Comparison of ENCODE assay signal across 14 cellular contexts in genomic region chr4:52823478-52824092, GRCh38. TPM values are rescaled to one million over a fixed set of nuclear protein-coding genes. Genes with fewer than 3 reads are reported as not detected.
DNase-seq lines count a peak whose midpoint lies in the region; ATAC-seq and TF ChIP-seq lines count a peak whose summit lies in the region.
"Had no signal": no experiment of that assay in that cellular context is flagged by ENCODE, and none has a peak within 500 bp of the region (broad histone marks: within the 10 kb centered on the region; RNA-seq: fewer than 3 reads in every experiment).

No MANE protein-coding gene starts in this region.

- DNase-seq in DMS53 treated with DMSO at 0.1 percent for 48 hours (lab: John Stamatoyannopoulos, UW; ENCODE audit: unreplicated experiment), result peak; percentile 47
- peak; percentile 37 for DNase-seq in LoVo (ENCODE audit: low spot score)
- peak; percentile 95 for DNase-seq in amniotic epithelial cell (ENCODE audit: low read depth)
- DNase-seq in lung (ENCODE audit: low spot score), result no peak
- DNase-seq in middle frontal gyrus (ENCODE audit: extremely low spot score, low spot score), result no peak
- DNase-seq in erythroblast (lab: John Stamatoyannopoulos, UW), result no peak
- DNase-seq in NCI-H2196 (lab: John Stamatoyannopoulos, UW; ENCODE audit: unreplicated experiment), result no peak
- no peak for DNase-seq in G401 (ENCODE audit: low spot score)
- DNase-seq: activated CD8-positive, alpha-beta memory T cell treated with anti-CD3 and anti-CD28 coated beads, Interleukin-2, amount 50 U/mL, for 48 hours; BE2C; NCI-H446 treated with DMSO at 0.1 percent for 48 hours; pancreas; stimulated activated CD4-positive, alpha-beta T cell treated with anti-CD3 and anti-CD28 coated beads, Interleukin-4, amount 100 ng/mL, for 1 hour had no signal

- peak overlapping the region in 1 of 2 donors; percentile 16 for H3K27ac ChIP-seq in lung (ENCODE audit: low read depth in 1 of 2, low read length in 1 of 2)

- H3K4me3 ChIP-seq in lung, result no peak overlapping the region
- H3K4me3 ChIP-seq: GM23338, pancreas had no signal

- in situ Hi-C loops in G401 (cut with HindIII; ENCODE audit: low sequenced_read_pairs), result no loop called here

- no peaks in the 10 kb centered on the region for H3K36me3 ChIP-seq in lung (ENCODE audit: control insufficient read depth in 2 of 2, insufficient read depth in 2 of 2, low read length in 2 of 2)
- H3K36me3 ChIP-seq: BE2C, pancreas had no signal

- ATAC-seq in lung (ENCODE audit: insufficient read depth, low FRiP score), result peak; percentile 31
- ATAC-seq: GM23338 had no signal

- peaks cover 0 to 6% of the 10 kb centered on the region in 2 donors for H3K4me1 ChIP-seq in lung (ENCODE audit: control insufficient read depth in 2 of 2, insufficient read depth in 2 of 2, low read length in 2 of 2)
- H3K4me1 ChIP-seq: BE2C, pancreas had no signal

- no peaks in the 10 kb centered on the region for H3K27me3 ChIP-seq in lung (ENCODE audit: control insufficient read depth, insufficient read depth)
- H3K27me3 ChIP-seq: BE2C, pancreas had no signal

- TF ChIP-seq CTCF in lung (IDR thresholded peaks at IDR 0.05; ENCODE audit: control extremely low read depth, extremely low read depth), result no peak

- no peaks in the 10 kb centered on the region for H3K9me3 ChIP-seq in lung (ENCODE audit: control insufficient read depth in 2 of 2, insufficient read depth in 1 of 2, low read length in 1 of 2)
- H3K9me3 ChIP-seq: BE2C, pancreas had no signal

- WGBS in lung, 2 donors, result 76 to 83% methylated on average over 2 of the region's 2 CpGs

- no peak for TF ChIP-seq POLR2A in erythroblast (IDR thresholded peaks at IDR 0.05; ENCODE audit: low read length)

RNA-seq across cellular contexts. Expression of gene RASL11B, which starts 38.5 kb away (rescaled TPM):
- total RNA-seq in lung, result 1 to 10 TPM; 1.0 to 5.7 TPM
- polyA plus RNA-seq in lung, result 1 to 10 TPM; 1.3 to 2.0 TPM
- 0.12 TPM in 1 of 2 replicates, not detected in the other for total RNA-seq in G401 (2014; rRNA removed; shearing (Covaris generic))

Comparison
In these comparisons a context has a peak if more than half of its experiments do, and no peak if none do; other contexts are left out.
1. DNase-seq: peak in DMS53 treated with DMSO at 0.1 percent for 48 hours (single experiment), LoVo (single experiment) and amniotic epithelial cell (single experiment); none in lung (single experiment), middle frontal gyrus (single experiment), erythroblast (0 of 2), NCI-H2196 (single experiment) and G401 (single experiment).